ENCODE assay signal across 8 cellular contexts in the genomic region with DNA sequence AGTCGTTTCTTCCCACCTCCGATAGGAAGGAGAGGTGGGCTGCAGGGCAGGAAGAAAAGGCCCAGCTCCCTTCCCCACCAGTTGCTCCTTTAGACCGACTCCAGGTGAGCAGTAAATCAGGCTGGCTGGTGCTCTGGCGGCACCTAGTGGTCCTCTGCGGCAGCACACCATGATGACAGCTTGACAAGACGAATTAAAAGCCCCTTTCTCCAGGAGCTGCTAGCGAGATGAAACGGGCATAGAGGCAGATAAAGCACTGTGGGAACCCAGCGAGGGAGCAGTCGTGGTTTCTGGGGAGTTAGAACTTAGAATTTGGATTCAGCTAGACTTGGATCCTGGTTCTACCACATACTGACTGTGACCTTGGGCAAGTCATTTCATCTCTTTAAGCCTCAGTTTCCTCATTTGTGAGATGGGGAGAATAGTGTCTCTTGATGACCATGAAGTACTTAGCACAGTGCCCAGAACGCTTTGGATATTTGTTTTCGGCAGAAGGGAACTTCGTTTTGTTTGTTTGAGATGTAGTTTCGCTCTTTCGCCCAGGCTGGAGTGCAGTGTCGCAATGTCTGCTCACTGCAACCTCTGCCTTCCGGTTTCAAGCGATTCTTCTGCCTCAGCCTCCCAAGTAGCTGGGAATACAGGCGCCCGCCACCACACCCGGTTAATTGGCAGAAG. TPM values are rescaled to one million over a fixed set of nuclear protein-coding genes. Genes with fewer than 3 reads are reported as not detected.
DNase-seq lines count a peak whose midpoint lies in the region; ATAC-seq and TF ChIP-seq lines count a peak whose summit lies in the region.

No MANE protein-coding gene starts in this region.

- no peak overlapping the region for H3K14ac ChIP-seq in H9 (ENCODE audit: insufficient read depth, low read length)

- H3K27ac ChIP-seq in H9 (ENCODE audit: insufficient read length, low read depth, low read length) (no peak overlapping the region), VCaP (peak overlapping the region; percentile 57), brain microvascular endothelial cell (no peak overlapping the region)

- TF ChIP-seq CTCF in H9 (conservative IDR thresholded peaks at IDR 0.05): peak; percentile 98
- TF ChIP-seq CTCF in VCaP (conservative IDR thresholded peaks at IDR 0.05): peak; percentile 98
- TF ChIP-seq CTCF in brain microvascular endothelial cell (IDR thresholded peaks at IDR 0.05; ENCODE audit: low read depth, low read length, missing control alignments): peak; percentile 100

- H3K4me2 ChIP-seq in H9 (ENCODE audit: insufficient read depth, insufficient read length, low read length): no peak overlapping the region

- H3K4ac ChIP-seq in H9 (ENCODE audit: low read depth, low read length): no peak overlapping the region

- H3T11ph ChIP-seq in H9 (ENCODE audit: low read length): no peak overlapping the region

- no peak overlapping the region for H2AK5ac ChIP-seq in H9 (ENCODE audit: insufficient read length, low read length)

- no peaks in the 10 kb centered on the region for H3K4me1 ChIP-seq in H9 (ENCODE audit: insufficient read depth, low read length)

- H2BK20ac ChIP-seq in H9 (ENCODE audit: low read depth, low read length, poor library complexity, severe bottlenecking): no peak overlapping the region

- no peak overlapping the region for H3K4me3 ChIP-seq in brain microvascular endothelial cell (ENCODE audit: low read depth, low read length)

- no peak overlapping the region for H2BK5ac ChIP-seq in H9 (ENCODE audit: insufficient read length, low read length)

- peaks cover 6% of the 10 kb centered on the region for H3K23me2 ChIP-seq in H9 (ENCODE audit: insufficient read length, low read depth, low read length, poor library complexity, severe bottlenecking)

- H2BK120ac ChIP-seq in H9 (ENCODE audit: low read depth, low read length, poor library complexity, severe bottlenecking): no peak overlapping the region

- H3K4me3 Mint-ChIP-seq in H9: no peak overlapping the region; a peak in 1 of 5 replicates

- H4K8ac ChIP-seq in H9 (replicated peaks; ENCODE audit: insufficient read length, low read depth, low read length): no peak overlapping the region

- no peaks in the 10 kb centered on the region; a peak in 1 of 5 replicates for H3K9me3 Mint-ChIP-seq in H9

- in situ Hi-C loops in brain microvascular endothelial cell (cut with HindIII; ENCODE audit: low pct_ligation_motif_present, low sequenced_read_pairs): no loop called here

- H3K79me1 ChIP-seq in H9 (ENCODE audit: insufficient read depth, low read depth, low read length, poor library complexity, severe bottlenecking): no peaks in the 10 kb centered on the region

- H3K27ac Mint-ChIP-seq in H9: peak overlapping the region in 2 of 3 experiments; percentile 26 to 65; a peak in 1 of 7 replicates

- H3K36me3 ChIP-seq in brain microvascular endothelial cell (replicated peaks): no peaks in the 10 kb centered on the region

- H3K36me3 Mint-ChIP-seq in H9 (ENCODE audit: insufficient read depth in 1 of 3, low read depth in 3 of 3): no peaks in the 10 kb centered on the region

- H2BK15ac ChIP-seq in H9 (ENCODE audit: low read depth, low read length): no peak overlapping the region

- no peak for ATAC-seq in GM21576 (IDR thresholded peaks at IDR 0.05; ENCODE audit: unreplicated experiment)

- WGBS in H9 (ENCODE audit: extremely low coverage, insufficient read length, low lambda C conversion rate): no CpG with 5 or more reads among the region's 21 CpGs

- H3K4me1 Mint-ChIP-seq in H9: peaks cover 3 to 6% of the 10 kb centered on the region in 2 experiments; a peak in 3 of 4 replicates

- no peak overlapping the region for H4K5ac ChIP-seq in H9 (ENCODE audit: insufficient read length, low read depth, low read length)

- no peak overlapping the region for H2BK12ac ChIP-seq in H9 (ENCODE audit: insufficient read length, low read depth, low read length)

- no peaks in the 10 kb centered on the region; the same call in 1 of the 2 replicates for H3K27me3 ChIP-seq in H9 (ENCODE audit: insufficient read depth, low read length)
- no peaks in the 10 kb centered on the region for H3K27me3 ChIP-seq in brain microvascular endothelial cell (replicated peaks)

- H3K9ac ChIP-seq in H9 (ENCODE audit: extremely low read depth, insufficient read length, low read length): no peak overlapping the region

- no peak overlapping the region for H3K18ac ChIP-seq in H9 (ENCODE audit: insufficient read length, low read depth, low read length)

- H3K56ac ChIP-seq in H9 (ENCODE audit: insufficient read length, low read depth, low read length): no peak overlapping the region

- peaks cover 29% of the 10 kb centered on the region for H3K27me3 Mint-ChIP-seq in H9 (ENCODE audit: low read depth)

- DNase-seq in AML-193 (lab: John Stamatoyannopoulos, UW) (peak; percentile 48 to 69), H9 (peak; percentile 96), NCI-H2171 treated with DMSO at 0.1 percent for 48 hours (lab: John Stamatoyannopoulos, UW) (peak; percentile 72), brain microvascular endothelial cell (peak; percentile 82), iPS-NIHi7 (ENCODE audit: extremely low spot score) (peak; percentile 94), smooth muscle cell of the brain vasculature (ENCODE audit: low read depth, low spot score) (peak; percentile 64)

- no peak overlapping the region for H2AFZ ChIP-seq in H9 (ENCODE audit: low read length)

- H3K23ac ChIP-seq in H9 (ENCODE audit: insufficient read length, low read depth, low read length): no peak overlapping the region

- no peaks in the 10 kb centered on the region for H4K20me1 ChIP-seq in H9 (ENCODE audit: control insufficient read depth, insufficient read depth, insufficient read length)

- no peaks in the 10 kb centered on the region for H3K79me2 ChIP-seq in H9 (ENCODE audit: insufficient read depth, low read length)

- no peak overlapping the region for H4K91ac ChIP-seq in H9 (ENCODE audit: insufficient read length, low read depth, low read length)

- H3K9me3 ChIP-seq in H9 (ENCODE audit: control insufficient read depth, low read depth, low read length): no peaks in the 10 kb centered on the region

RNA-seq across cellular contexts. Expression of a gene that starts 21.8 kb away (rescaled TPM):
- 4.5 TPM in 2 replicates for total RNA-seq in H9 (2021)

RNA-seq across cellular contexts. Expression of a gene that starts 34.6 kb away (rescaled TPM):
- 8.2 and 8.7 TPM in 2 replicates for total RNA-seq in H9 (2021)
